22 cellular contexts compared by ENCODE assay signal in genomic region chr16:84759906-84760305, GRCh38. TPM values are rescaled to one million over a fixed set of nuclear protein-coding genes. Genes with fewer than 3 reads are reported as not detected.
A peak's percentile ranks its signal among the peaks of the same experiment; 100 is the strongest.
DNase-seq lines count a peak whose midpoint lies in the region; ATAC-seq, FAIRE-seq and TF ChIP-seq lines count a peak whose summit lies in the region.
"Had no signal": no experiment of that assay in that cellular context is flagged by ENCODE, and none has a peak within 500 bp of the region (broad histone marks: within the 10 kb centered on the region; RNA-seq: fewer than 3 reads in every experiment).

No MANE protein-coding gene starts in this region.

- CTCF ChIA-PET in HepG2 (lab: Yijun Ruan, JAX; ENCODE audit: low intra/inter-chr PET ratio, low total read pairs), result no interaction called here

- H3K9me2 ChIP-seq in Loucy (replicated peaks; ENCODE audit: low read depth, low read length), result no peaks in the 10 kb centered on the region

- H4K20me1 ChIP-seq in HepG2 (ENCODE audit: insufficient read depth, low read length), result peaks cover 54% of the 10 kb centered on the region
- no peaks in the 10 kb centered on the region for H4K20me1 ChIP-seq in Loucy (ENCODE audit: insufficient read depth, low read length, poor library complexity, severe bottlenecking)

- in situ Hi-C loops in HepG2 (cut with HindIII; ENCODE audit: extremely low pct_ligation_motif_present, low pct_unique_long_range_greater_than_20kb), result loop anchor here (5.0 kb wide), 1 partner anchor 212 kb away; no protein-coding TSS in a partner anchor

- H3K4me3 ChIP-seq in HepG2 (replicated peaks in 1 of 3; ENCODE audit: insufficient read depth in 1 of 3, low read depth in 2 of 3, low read length in 3 of 3) (no peak overlapping the region), right lobe of liver (no peak overlapping the region), Loucy (ENCODE audit: low read length, poor library complexity, severe bottlenecking) (peak overlapping the region; percentile 57)
- peak overlapping the region; percentile 4 for H3K4me3 ChIP-seq in effector memory CD4-positive, alpha-beta T cell (ENCODE audit: insufficient read depth, low read depth, low read length, poor library complexity, severe bottlenecking)
- H3K4me3 ChIP-seq: BLaER1 treated with 17β-estradiol and CSF1 and Interleukin-3, amounts not matched to agents 10 nM and 100 nM; HAP-1; SJSA1 had no signal

- H3K4me1 ChIP-seq in HepG2 (ENCODE audit: insufficient read depth, low read length) (peaks cover 28% of the 10 kb centered on the region), right lobe of liver (peaks cover 0 to 8% (median 4%) of the 10 kb centered on the region in 4 donors), Loucy (ENCODE audit: insufficient read depth, low read length, poor library complexity, severe bottlenecking) (peaks cover 47% of the 10 kb centered on the region)
- H3K4me1 ChIP-seq in effector memory CD4-positive, alpha-beta T cell (ENCODE audit: control insufficient read depth, insufficient read depth, low read length, poor library complexity, severe bottlenecking), result peaks cover 37% of the 10 kb centered on the region
- H3K4me1 ChIP-seq: HAP-1 had no signal

- H3F3A ChIP-seq in Loucy (ENCODE audit: low read depth), result peaks cover 10% of the 10 kb centered on the region

- peaks cover 60% of the 10 kb centered on the region for H3K79me2 ChIP-seq in HepG2 (ENCODE audit: insufficient read depth, low read length)
- H3K79me2 ChIP-seq in Loucy (ENCODE audit: insufficient read depth, low read length), result peaks cover 57% of the 10 kb centered on the region

- no peak overlapping the region for H3K9ac ChIP-seq in HepG2 (ENCODE audit: insufficient read depth, low read depth, low read length)
- peak overlapping the region; percentile 40 for H3K9ac ChIP-seq in Loucy (ENCODE audit: low read depth, low read length, poor library complexity, severe bottlenecking)
- H3K9ac ChIP-seq: BLaER1 treated with 17β-estradiol and CSF1 and Interleukin-3, amounts not matched to agents 10 nM and 100 nM had no signal

- no peak for DNase-seq in HepG2 (ENCODE audit: low spot score)
- no peak for DNase-seq in right lobe of liver
- DNase-seq in effector memory CD4-positive, alpha-beta T cell, result no peak
- no peak for DNase-seq in NCI-H2227 (lab: John Stamatoyannopoulos, UW; ENCODE audit: unreplicated experiment)
- no peak for DNase-seq in NCI-H1436 (lab: John Stamatoyannopoulos, UW)
- DNase-seq in stimulated activated CD4-positive, alpha-beta T cell treated with anti-CD3 and anti-CD28 coated beads, Interleukin-12 subunit alpha, Interleukin-12 subunit beta, amount 100 ng/mL, for 4 hours, result no peak
- DNase-seq: COR-L47, DMS 273 treated with DMSO at 0.1 percent for 48 hours, DND-41, MM.1S, NCI-H1092, NCI-H146, NCI-H2029 treated with DMSO at 0.1 percent for 48 hours, NCI-H2171 treated with DMSO at 0.1 percent for 48 hours had no signal

- TF ChIP-seq CTCF in HepG2 (CRISPR knock-in tag; IDR thresholded peaks at IDR 0.05) (no peak), right lobe of liver (IDR thresholded peaks at IDR 0.05) (no peak), Loucy (conservative IDR thresholded peaks at IDR 0.05; ENCODE audit: low read length) (no peak)

- H3K9me3 ChIP-seq in HepG2 (ENCODE audit: low read length) (no peaks in the 10 kb centered on the region), right lobe of liver (no peaks in the 10 kb centered on the region), Loucy (ENCODE audit: insufficient read depth, low read depth, low read length) (no peaks in the 10 kb centered on the region)
- H3K9me3 ChIP-seq in effector memory CD4-positive, alpha-beta T cell (ENCODE audit: control insufficient read depth, low read length), result no peaks in the 10 kb centered on the region
- H3K9me3 ChIP-seq: BLaER1 treated with 17β-estradiol and CSF1 and Interleukin-3, amounts not matched to agents 10 nM and 100 nM; HAP-1; SJSA1 had no signal

- no peak for FAIRE-seq in HepG2 (lab: Jason Lieb, UNC)

- BruUV-seq in HepG2 (replicated peaks; lab: Mats Ljungman, UMichigan), result no TSS peak

- ATAC-seq in HepG2, result no peak
- no peak for ATAC-seq in right lobe of liver
- ATAC-seq: Panc1 had no signal

- intact Hi-C loops in HepG2 (cut with micrococcal nuclease; ENCODE audit: unreplicated experiment) (no loop called here), right lobe of liver (cut with DNase I) (loop anchor here (10.0 kb wide), 1 partner anchor 205 kb away; no protein-coding TSS in a partner anchor)

- no peak overlapping the region for H3K27ac ChIP-seq in HepG2 (ENCODE audit: extremely low read length, insufficient read depth, low read length)
- H3K27ac ChIP-seq in right lobe of liver, result no peak overlapping the region
- peak overlapping the region; percentile 69 for H3K27ac ChIP-seq in effector memory CD4-positive, alpha-beta T cell (ENCODE audit: insufficient read depth, low read length, poor library complexity, severe bottlenecking)
- H3K27ac ChIP-seq: HL-60, SJSA1 had no signal

- no peak for TF ChIP-seq POLR2A in HepG2 (IDR thresholded peaks at IDR 0.05; ENCODE audit: insufficient read depth in 1 of 2, low read depth in 2 of 2, low read length in 2 of 2)
- no peak for TF ChIP-seq POLR2A in right lobe of liver (IDR thresholded peaks at IDR 0.05)

- no peak overlapping the region for H3K4me2 ChIP-seq in HepG2 (ENCODE audit: low read depth, low read length)
- peak overlapping the region; percentile 85 for H3K4me2 ChIP-seq in Loucy (ENCODE audit: low read depth, low read length, poor library complexity, severe bottlenecking)

- H3K36me3 ChIP-seq in HepG2 (replicated peaks in 1 of 2; ENCODE audit: control insufficient read depth in 1 of 2, insufficient read depth in 2 of 2, low read length in 2 of 2) (peaks cover 32 to 70% of the 10 kb centered on the region in 2 experiments), right lobe of liver (peaks cover 0 to 20% (median 4%) of the 10 kb centered on the region in 4 donors), Loucy (ENCODE audit: insufficient read depth, low read length) (peaks cover 43% of the 10 kb centered on the region; the same call in 1 of the 2 replicates)
- H3K36me3 ChIP-seq in effector memory CD4-positive, alpha-beta T cell (ENCODE audit: control insufficient read depth, insufficient read depth, low read length), result peaks cover 21% of the 10 kb centered on the region

- H3K27me3 ChIP-seq in HepG2 (ENCODE audit: control insufficient read depth in 1 of 2, insufficient read depth in 2 of 2, low read length in 2 of 2) (no peaks in the 10 kb centered on the region), right lobe of liver (no peaks in the 10 kb centered on the region), Loucy (ENCODE audit: insufficient read depth, low read length, poor library complexity, severe bottlenecking) (no peaks in the 10 kb centered on the region)
- no peaks in the 10 kb centered on the region for H3K27me3 ChIP-seq in effector memory CD4-positive, alpha-beta T cell (replicated peaks; ENCODE audit: control insufficient read depth, insufficient read depth, low read length, poor library complexity, severe bottlenecking)
- H3K27me3 ChIP-seq: BLaER1 treated with 17β-estradiol and CSF1 and Interleukin-3, amounts not matched to agents 10 nM and 100 nM; SJSA1 had no signal

- H2AFZ ChIP-seq in HepG2 (ENCODE audit: low read length), result no peak overlapping the region
- no peak overlapping the region for H2AFZ ChIP-seq in Loucy (ENCODE audit: low read length)

- TF ChIP-seq RAD21 in HepG2 (CRISPR knock-in tag; IDR thresholded peaks at IDR 0.05), result no peak

- TF ChIP-seq EP300 in HepG2 (IDR thresholded peaks at IDR 0.05; ENCODE audit: low read depth in 2 of 2, low read length in 2 of 2) (no peak), HepG2 (CRISPR knock-in tag; IDR thresholded peaks at IDR 0.05; ENCODE audit: borderline replicate concordance) (no peak)

- 88% methylated on average over 3 of the region's 3 CpGs for WGBS in HepG2 (ENCODE audit: low lambda C conversion rate)
- 87% methylated on average over 3 of the region's 3 CpGs for WGBS in right lobe of liver (ENCODE audit: insufficient coverage, low coverage, low lambda C conversion rate, missing lambda C conversion rate)

- POLR2A ChIA-PET in HepG2 (lab: Yijun Ruan, JAX), result no interaction called here

TF ChIP-seq in HepG2, 621 proteins besides CTCF, POLR2A, EP300 and RAD21:
- TF ChIP-seq ZNF576 (CRISPR knock-in tag; IDR thresholded peaks at IDR 0.05), result no peak
- TF ChIP-seq MAFF (IDR thresholded peaks at IDR 0.05; ENCODE audit: low read depth, low read length), result peak; percentile 60; the same call in 1 of the 2 replicates
- TF ChIP-seq MAFK (conservative IDR thresholded peaks at IDR 0.05 in 1 of 2, IDR thresholded peaks at IDR 0.05 in 1 of 2; ENCODE audit: low read length in 2 of 2), result peak; percentile 74

RNA-seq across cellular contexts. Expression of gene CRISPLD2, which starts 59.9 kb away (rescaled TPM):
- total RNA-seq in HepG2 (2016; rRNA removed; fragmentation: Illumina TruSeq; extraction: Trizol) (0.14 and 0.31 TPM in 2 replicates), right lobe of liver (10 to 100 TPM in 3 of 6 experiments, 1 to 10 TPM in 3; 2.9 to 14.8 (median 8.9) TPM)
- total RNA-seq in HepG2 (2016; cell fraction: cytosol; rRNA removed; fragmentation: Illumina TruSeq; extraction: Trizol; ENCODE audit: low read depth), result not detected in 2 replicates
- 0.15 TPM in 2 replicates for total RNA-seq in HepG2 (2016; cell fraction: insoluble cytoplasmic fraction; rRNA removed; fragmentation: Illumina TruSeq; extraction: Trizol)
- not detected in 2 replicates for total RNA-seq in HepG2 (2016; cell fraction: membrane; rRNA removed; fragmentation: Illumina TruSeq; extraction: Trizol)
- total RNA-seq in HepG2 (2016; cell fraction: nucleus; rRNA removed; fragmentation: Illumina TruSeq; extraction: Trizol), result not detected in 2 replicates
- polyA plus RNA-seq in HepG2 (2011; rRNA removed), result 0.04 and 0.25 TPM in 2 replicates
- polyA plus RNA-seq in HepG2 (2011; cell fraction: cytosol; rRNA removed), result 0.05 and 0.15 TPM in 2 replicates
- 0.08 and 0.17 TPM in 2 replicates for polyA plus RNA-seq in HepG2 (2011; cell fraction: nucleus; rRNA removed)
- polyA plus RNA-seq in HepG2 (2012), result 0.07 and 0.31 TPM in 2 replicates
- polyA plus RNA-seq in HepG2 (2016; cell fraction: cytosol; fragmentation: Illumina TruSeq; extraction: Trizol; ENCODE audit: low read depth), result not detected in 2 replicates
- polyA plus RNA-seq in HepG2 (2016; cell fraction: insoluble cytoplasmic fraction; fragmentation: Illumina TruSeq; extraction: Trizol; ENCODE audit: low read depth), result not detected in 2 replicates
- not detected in 2 replicates for polyA plus RNA-seq in HepG2 (2016; cell fraction: membrane; fragmentation: Illumina TruSeq; extraction: Trizol; ENCODE audit: low read depth)
- polyA plus RNA-seq in HepG2 (2016; cell fraction: nucleus; fragmentation: Illumina TruSeq; extraction: Trizol; ENCODE audit: insufficient read depth, low read depth), result 0.33 TPM in 1 of 2 replicates, not detected in the other
- polyA minus RNA-seq in HepG2 (2011; rRNA and poly(A)+ RNA removed; ENCODE audit: low replicate concordance), result 0.44 and 0.89 TPM in 2 replicates
- polyA minus RNA-seq in HepG2 (2011; cell fraction: cytosol; rRNA and poly(A)+ RNA removed), result not detected in 2 replicates
- polyA minus RNA-seq in HepG2 (2011; cell fraction: nucleus; rRNA and poly(A)+ RNA removed), result 0.25 and 0.77 TPM in 2 replicates
- total RNA-seq: HT1080 had no signal
- polyA plus RNA-seq: IgD-negative memory B cell had no signal

Comparison
In these comparisons a context has a peak if more than half of its experiments do, and no peak if none do; other contexts are left out.
1. H3K4me3 ChIP-seq: peak in Loucy (single experiment) and effector memory CD4-positive, alpha-beta T cell (single experiment); none in HepG2 (0 of 3) and right lobe of liver (0 of 3).